19 cellular contexts compared by ENCODE assay signal in genomic region chr7:23430902-23431259, GRCh38. TPM values are rescaled to one million over a fixed set of nuclear protein-coding genes. Genes with fewer than 3 reads are reported as not detected.
DNase-seq lines count a peak whose midpoint lies in the region; FAIRE-seq and TF ChIP-seq lines count a peak whose summit lies in the region.
"Had no signal": no experiment of that assay in that cellular context is flagged by ENCODE, and none has a peak within 500 bp of the region (broad histone marks: within the 10 kb centered on the region; RNA-seq: fewer than 3 reads in every experiment).

No MANE protein-coding gene starts in this region.

- H3K27me3 ChIP-seq in Caco-2 (replicated peaks; ENCODE audit: control insufficient read depth, insufficient read depth, low read length) (no peaks in the 10 kb centered on the region), Loucy (ENCODE audit: insufficient read depth, low read length, poor library complexity, severe bottlenecking) (no peaks in the 10 kb centered on the region), astrocyte (ENCODE audit: insufficient read depth, low read length) (no peaks in the 10 kb centered on the region)
- H3K27me3 ChIP-seq: right atrium auricular region had no signal

- FAIRE-seq in astrocyte (lab: Jason Lieb, UNC), result no peak
- FAIRE-seq: H1, urothelium cell line had no signal

- no peaks in the 10 kb centered on the region for H3K36me3 ChIP-seq in Caco-2 (ENCODE audit: control insufficient read depth, insufficient read depth, low read length)
- no peaks in the 10 kb centered on the region for H3K36me3 ChIP-seq in Loucy (ENCODE audit: insufficient read depth, low read length)
- H3K36me3 ChIP-seq in astrocyte (ENCODE audit: insufficient read depth, low read length), result peaks cover 2% of the 10 kb centered on the region
- H3K36me3 ChIP-seq: gastroesophageal sphincter, right atrium auricular region had no signal

- no peaks in the 10 kb centered on the region for H3K79me2 ChIP-seq in Loucy (ENCODE audit: insufficient read depth, low read length)
- H3K79me2 ChIP-seq in astrocyte (ENCODE audit: insufficient read depth, low read length), result peaks cover 93% of the 10 kb centered on the region

- peak overlapping the region; percentile 47 for H3K27ac ChIP-seq in astrocyte (ENCODE audit: low read depth, low read length)
- H3K27ac ChIP-seq: gastroesophageal sphincter, right atrium auricular region had no signal

- no peak for DNase-seq in Caco-2
- no peak for DNase-seq in astrocyte (ENCODE audit: low read depth)
- DNase-seq in mesothelial cell of epicardium (ENCODE audit: low spot score in 2 of 2, unreplicated experiment in 2 of 2), result no peak
- no peak for DNase-seq in cerebellum (ENCODE audit: low spot score)
- DNase-seq in dermis blood vessel endothelial cell, result no peak
- no peak for DNase-seq in pons (ENCODE audit: low spot score)
- DNase-seq in ureter (ENCODE audit: low spot score), result no peak
- DNase-seq: aorta, naive B cell, SIG-M5 had no signal

- intact Hi-C loops in Caco-2 (cut with micrococcal nuclease; ENCODE audit: unreplicated experiment), result loop anchor here (1.0 to 5.0 kb wide), 5 partner anchors 39 to 154 kb away; partner anchors contain the start of genes IGF2BP3 and TRA2A

- H3K9ac ChIP-seq in Loucy (ENCODE audit: low read depth, low read length, poor library complexity, severe bottlenecking) (no peak overlapping the region), astrocyte (ENCODE audit: low read length) (peak overlapping the region; percentile 31)

- H3K4me3 Mint-ChIP-seq in Caco-2 (ENCODE audit: unreplicated experiment) (peak overlapping the region; percentile 16), astrocyte (ENCODE audit: unreplicated experiment) (no peak overlapping the region), mesothelial cell of epicardium (no peak overlapping the region)
- H3K4me3 Mint-ChIP-seq: activated T-cell treated with anti-CD3 and anti-CD28 coated beads, Interleukin-2, amount 50 U/mL, for 72 hours; CD14-positive monocyte; central memory CD8-positive, alpha-beta T cell; naive B cell; T-helper 1 cell treated with Interleukin-12 subunit alpha and Interleukin-12 subunit beta and Interleukin-4 antibody, amounts not matched to agents 30 μg/mL and 1 μg/mL, for 36 hours had no signal

- H3K9me3 Mint-ChIP-seq in Caco-2 (ENCODE audit: unreplicated experiment) (no peaks in the 10 kb centered on the region), astrocyte (ENCODE audit: unreplicated experiment) (no peaks in the 10 kb centered on the region), mesothelial cell of epicardium (no peaks in the 10 kb centered on the region)
- H3K9me3 Mint-ChIP-seq: activated T-cell treated with anti-CD3 and anti-CD28 coated beads, Interleukin-2, amount 50 U/mL, for 72 hours; CD14-positive monocyte; central memory CD8-positive, alpha-beta T cell; naive B cell; T-helper 1 cell treated with Interleukin-12 subunit alpha and Interleukin-12 subunit beta and Interleukin-4 antibody, amounts not matched to agents 30 μg/mL and 1 μg/mL, for 36 hours had no signal

- peaks cover 19% of the 10 kb centered on the region; the same call in 1 of the 2 replicates for H3K4me1 ChIP-seq in Caco-2
- no peaks in the 10 kb centered on the region for H3K4me1 ChIP-seq in Loucy (ENCODE audit: insufficient read depth, low read length, poor library complexity, severe bottlenecking)
- peaks cover 32% of the 10 kb centered on the region for H3K4me1 ChIP-seq in astrocyte (ENCODE audit: insufficient read depth, low read length)
- H3K4me1 ChIP-seq: gastroesophageal sphincter, right atrium auricular region had no signal

- H2AFZ ChIP-seq in Loucy (ENCODE audit: low read length) (peak overlapping the region; percentile 74), astrocyte (ENCODE audit: low read depth, low read length) (no peak overlapping the region)

- no peaks in the 10 kb centered on the region for H3F3A ChIP-seq in Loucy (ENCODE audit: low read depth)

- H3K27me3 Mint-ChIP-seq in Caco-2 (ENCODE audit: insufficient read depth, unreplicated experiment) (no peaks in the 10 kb centered on the region), astrocyte (ENCODE audit: low read depth, unreplicated experiment) (no peaks in the 10 kb centered on the region), mesothelial cell of epicardium (ENCODE audit: low read depth) (no peaks in the 10 kb centered on the region)

- H3K4me2 ChIP-seq in Loucy (ENCODE audit: low read depth, low read length, poor library complexity, severe bottlenecking), result peak overlapping the region; percentile 39
- H3K4me2 ChIP-seq in astrocyte (ENCODE audit: low read length), result peak overlapping the region; percentile 43

- CTCF ChIA-PET in Caco-2 (lab: Charles Lee), result interaction anchor here (0.6 to 2.2 kb wide), 6 partner anchors 32 to 158 kb away, joined by 3 to 9 read pairs (median 4); no protein-coding TSS in a partner anchor

- H3K4me3 ChIP-seq in Caco-2 (ENCODE audit: low read depth, low read length), result no peak overlapping the region
- H3K4me3 ChIP-seq in Loucy (ENCODE audit: low read length, poor library complexity, severe bottlenecking), result no peak overlapping the region
- H3K4me3 ChIP-seq in astrocyte (ENCODE audit: insufficient read depth, low read depth, low read length), result no peak overlapping the region
- H3K4me3 ChIP-seq: gastroesophageal sphincter, right atrium auricular region had no signal

- no peaks in the 10 kb centered on the region for H3K9me2 ChIP-seq in Loucy (replicated peaks; ENCODE audit: low read depth, low read length)

- H4K20me1 ChIP-seq in Loucy (ENCODE audit: insufficient read depth, low read length, poor library complexity, severe bottlenecking) (no peaks in the 10 kb centered on the region), astrocyte (ENCODE audit: insufficient read depth, low read length) (peaks cover 59% of the 10 kb centered on the region)

- H3K36me3 Mint-ChIP-seq in Caco-2 (ENCODE audit: insufficient read depth, unreplicated experiment), result peaks cover 28% of the 10 kb centered on the region
- H3K36me3 Mint-ChIP-seq in astrocyte (ENCODE audit: low read depth, unreplicated experiment), result peaks cover 4% of the 10 kb centered on the region
- H3K36me3 Mint-ChIP-seq in mesothelial cell of epicardium, result no peaks in the 10 kb centered on the region
- H3K36me3 Mint-ChIP-seq: CD14-positive monocyte, naive B cell had no signal

- POLR2A ChIA-PET in Caco-2 (lab: Charles Lee), result interaction anchor here (1.0 kb wide), 1 partner anchor 32 kb away, joined by 4 read pairs; no protein-coding TSS in a partner anchor

- peaks cover 39% of the 10 kb centered on the region for H3K4me1 Mint-ChIP-seq in Caco-2 (ENCODE audit: low read depth, unreplicated experiment)
- H3K4me1 Mint-ChIP-seq in astrocyte (ENCODE audit: low read depth, unreplicated experiment), result peaks cover 50% of the 10 kb centered on the region
- peaks cover 34% of the 10 kb centered on the region for H3K4me1 Mint-ChIP-seq in mesothelial cell of epicardium
- H3K4me1 Mint-ChIP-seq: CD14-positive monocyte; central memory CD8-positive, alpha-beta T cell; naive B cell had no signal

- H3K9me3 ChIP-seq in Caco-2 (no peaks in the 10 kb centered on the region), Loucy (ENCODE audit: insufficient read depth, low read depth, low read length) (no peaks in the 10 kb centered on the region), astrocyte (ENCODE audit: insufficient read depth, low read depth, low read length) (no peaks in the 10 kb centered on the region)
- H3K9me3 ChIP-seq: gastroesophageal sphincter, right atrium auricular region had no signal

- TF ChIP-seq CTCF in Caco-2 (IDR thresholded peaks at IDR 0.05; ENCODE audit: insufficient read depth in 1 of 2, low read depth in 1 of 2, low read length in 1 of 2, severe bottlenecking in 1 of 2, unreplicated experiment in 1 of 2), result no peak
- TF ChIP-seq CTCF in Loucy (conservative IDR thresholded peaks at IDR 0.05; ENCODE audit: low read length), result no peak
- TF ChIP-seq CTCF in astrocyte (IDR thresholded peaks at IDR 0.05; ENCODE audit: insufficient read depth, low read depth, low read length), result no peak
- no peak for TF ChIP-seq CTCF in mesothelial cell of epicardium (IDR thresholded peaks at IDR 0.05; ENCODE audit: unreplicated experiment)

- H3K27ac Mint-ChIP-seq in Caco-2 (ENCODE audit: unreplicated experiment) (peak overlapping the region; percentile 79), astrocyte (ENCODE audit: unreplicated experiment) (peak overlapping the region; percentile 98), mesothelial cell of epicardium (peak overlapping the region; percentile 35)
- H3K27ac Mint-ChIP-seq: activated T-cell treated with anti-CD3 and anti-CD28 coated beads, Interleukin-2, amount 50 U/mL, for 72 hours; CD14-positive monocyte; naive B cell; T-helper 1 cell treated with Interleukin-12 subunit alpha and Interleukin-12 subunit beta and Interleukin-4 antibody, amounts not matched to agents 30 μg/mL and 1 μg/mL, for 36 hours had no signal

- BruUV-seq in Caco-2 (replicated peaks; lab: Mats Ljungman, UMichigan), result no TSS peak

RNA-seq across cellular contexts. Expression of gene IGF2BP3, which starts 39.4 kb away (rescaled TPM):
- 124 and 127 TPM in 2 replicates for total RNA-seq in Caco-2 (2022)
- total RNA-seq in astrocyte, result 69.9 and 79.5 TPM in 2 replicates
- 84.3 to 91.3 TPM (median 89.1 TPM) in 3 replicates for total RNA-seq in mesothelial cell of epicardium
- total RNA-seq in cerebellum, result 52.7 TPM
- 13.4 and 41.5 TPM in 2 replicates for total RNA-seq in dermis blood vessel endothelial cell
- total RNA-seq in ureter, result 0.78 TPM
- total RNA-seq: right atrium auricular region had no signal

Comparison
In these comparisons a context has a peak if more than half of its experiments do, and no peak if none do; other contexts are left out.
1. H3K27ac Mint-ChIP-seq: peak in every context shown above with its lines; median percentile 98 in astrocyte; 79 in Caco-2; 35 in mesothelial cell of epicardium.